Comparison of ENCODE assay signal across 21 cellular contexts in the genomic region with DNA sequence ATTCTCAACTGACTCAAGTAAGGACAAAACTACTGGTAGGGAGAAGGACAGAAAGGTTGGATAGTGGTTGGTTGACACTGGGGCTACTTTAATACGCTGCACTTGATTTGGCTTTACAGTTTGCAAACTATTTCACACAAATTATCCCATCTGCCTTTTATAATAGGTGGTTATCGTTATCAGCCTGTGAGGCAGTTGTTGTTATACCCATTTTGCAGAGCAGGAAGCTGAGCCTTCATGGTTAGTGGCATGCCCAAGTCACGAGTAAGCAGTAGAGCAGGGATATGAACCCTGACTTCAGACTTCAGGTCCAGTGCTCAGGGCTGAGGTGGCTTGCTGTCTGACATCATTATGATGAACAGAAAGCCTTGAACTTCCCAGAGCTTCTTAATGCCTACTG. TPM values are rescaled to one million over a fixed set of nuclear protein-coding genes. Genes with fewer than 3 reads are reported as not detected.
DNase-seq lines count a peak whose midpoint lies in the region; ATAC-seq, FAIRE-seq and TF ChIP-seq lines count a peak whose summit lies in the region.
"Had no signal": no experiment of that assay in that cellular context is flagged by ENCODE, and none has a peak within 500 bp of the region (broad histone marks: within the 10 kb centered on the region; RNA-seq: fewer than 3 reads in every experiment).

No MANE protein-coding gene starts in this region.

- H3K4me3 Mint-ChIP-seq in HFFc6: peak overlapping the region; percentile 25; the same call in 1 of the 2 replicates
- H3K4me3 Mint-ChIP-seq: activated T-cell treated with anti-CD3 and anti-CD28 coated beads, Interleukin-2, amount 50 U/mL, for 24 hours had no signal

- peak overlapping the region; percentile 1 for H2AK5ac ChIP-seq in mesenchymal stem cell (ENCODE audit: low read length, severe bottlenecking)

- H2BK5ac ChIP-seq in mesenchymal stem cell (ENCODE audit: low read depth, low read length, poor library complexity, severe bottlenecking): no peak overlapping the region

- TF ChIP-seq POLR2A in K562 (conservative IDR thresholded peaks at IDR 0.05): no peak

- H2BK120ac ChIP-seq in mesenchymal stem cell (ENCODE audit: low read depth, low read length): no peak overlapping the region

- H3K9me1 ChIP-seq in K562 (ENCODE audit: control insufficient read depth, insufficient read depth, low read length): no peaks in the 10 kb centered on the region

- H3K9me3 ChIP-seq in K562 (replicated peaks; ENCODE audit: control insufficient read depth, insufficient read depth, low read depth, low read length) (no peaks in the 10 kb centered on the region), mesenchymal stem cell (ENCODE audit: control insufficient read depth, low read length) (no peaks in the 10 kb centered on the region), tibial artery (no peaks in the 10 kb centered on the region)
- H3K9me3 ChIP-seq in effector memory CD4-positive, alpha-beta T cell (ENCODE audit: control insufficient read depth, low read length): no peaks in the 10 kb centered on the region
- H3K9me3 ChIP-seq: adrenal gland, colonic mucosa had no signal

- H3K4me3 ChIP-seq in K562 (no peak overlapping the region), mesenchymal stem cell (ENCODE audit: insufficient read depth in 1 of 2, low read depth in 1 of 2, low read length in 2 of 2) (no peak overlapping the region), tibial artery (no peak overlapping the region)
- no peak overlapping the region for H3K4me3 ChIP-seq in effector memory CD4-positive, alpha-beta T cell (ENCODE audit: insufficient read depth, low read depth, low read length, poor library complexity, severe bottlenecking)
- H3K4me3 ChIP-seq: adrenal gland, colonic mucosa had no signal

- peaks cover 79% of the 10 kb centered on the region for H3K4me1 Mint-ChIP-seq in HFFc6 (ENCODE audit: low read depth)

- H3K36me3 ChIP-seq in K562 (ENCODE audit: control insufficient read depth, insufficient read depth, low read length): no peaks in the 10 kb centered on the region
- H3K36me3 ChIP-seq in mesenchymal stem cell (ENCODE audit: control insufficient read depth in 1 of 2, insufficient read depth in 2 of 2, low read depth in 1 of 2, low read length in 2 of 2): no peaks in the 10 kb centered on the region
- no peaks in the 10 kb centered on the region for H3K36me3 ChIP-seq in tibial artery
- no peaks in the 10 kb centered on the region for H3K36me3 ChIP-seq in effector memory CD4-positive, alpha-beta T cell (ENCODE audit: control insufficient read depth, insufficient read depth, low read length)
- H3K36me3 ChIP-seq: adrenal gland, colonic mucosa had no signal

- ATAC-seq in K562 (no peak), GM19455 (IDR thresholded peaks at IDR 0.05; ENCODE audit: unreplicated experiment) (no peak)
- ATAC-seq: left cardiac atrium, SK-N-SH treated with all-trans-retinoic acid at 6 μM for 48 hours had no signal

- WGBS in K562 (ENCODE audit: insufficient coverage, low coverage, missing lambda C conversion rate): 84% methylated on average over 3 of the region's 3 CpGs
- 95% methylated on average over 2 of the region's 3 CpGs for WGBS in mesenchymal stem cell

- H3K9me3 Mint-ChIP-seq in HFFc6: no peaks in the 10 kb centered on the region
- H3K9me3 Mint-ChIP-seq: activated T-cell treated with anti-CD3 and anti-CD28 coated beads, Interleukin-2, amount 50 U/mL, for 24 hours had no signal

- H2AFZ ChIP-seq in K562 (ENCODE audit: low read depth, low read length) (no peak overlapping the region), mesenchymal stem cell (ENCODE audit: low read depth, low read length) (no peak overlapping the region)

- H2BK12ac ChIP-seq in mesenchymal stem cell (ENCODE audit: low read length in 2 of 2): no peak overlapping the region

- 0 out of 2 replicates have a peak, but pooled peaks cover 4% of the 10 kb centered on the region for H4K20me1 ChIP-seq in K562 (replicated peaks; ENCODE audit: control insufficient read depth, insufficient read depth, low read length)

- DNase-seq in HFFc6 (no peak), K562 (ENCODE audit: extremely low read depth in 1 of 4, low spot score in 3 of 4) (no peak), mesenchymal stem cell (no peak), tibial artery (no peak), NCI-H1048 (lab: John Stamatoyannopoulos, UW) (no peak)
- DNase-seq in effector memory CD4-positive, alpha-beta T cell: no peak
- DNase-seq: activated CD4-positive, alpha-beta T cell treated with anti-CD3 and anti-CD28 coated beads for 4 hours; activated T-cell treated with anti-CD3 and anti-CD28 coated beads, Interleukin-2, amount 50 U/mL, for 24 hours; Calu3; colonic mucosa; EL; left cardiac atrium; NCI-H2081; NCI-H226; NCI-H748 treated with DMSO at 0.1 percent for 48 hours; small intestine; stimulated activated CD4-positive, alpha-beta T cell treated with anti-CD3 and anti-CD28 coated beads, Interleukin-2, amount 100 ng/mL, for 24 hours had no signal

- in situ Hi-C loops in K562 (cut with MboI): no loop called here

- no peak overlapping the region for H3K4ac ChIP-seq in mesenchymal stem cell (ENCODE audit: low read depth in 1 of 2, low read length in 2 of 2)

- H3K14ac ChIP-seq in mesenchymal stem cell (ENCODE audit: low read length in 2 of 2): no peak overlapping the region

- H3K9ac ChIP-seq in K562 (ENCODE audit: insufficient read depth in 1 of 2, low read depth in 2 of 2, low read length in 2 of 2): 0 out of 4 replicates have a peak overlapping the region, but pooled peaks of 1 of the 2 experiments have one; percentile 31
- H3K9ac ChIP-seq in mesenchymal stem cell (ENCODE audit: low read length): no peak overlapping the region

- no peak for TF ChIP-seq CTCF in HFFc6 (IDR thresholded peaks at IDR 0.05)
- no peak for TF ChIP-seq CTCF in K562 (IDR thresholded peaks at IDR 0.05 in 2 of 3, conservative IDR thresholded peaks at IDR 0.05 in 1 of 3; ENCODE audit: insufficient read depth in 2 of 3, low read depth in 1 of 3, low read length in 3 of 3)
- no peak for TF ChIP-seq CTCF in tibial artery (IDR thresholded peaks at IDR 0.05)

- H3K23ac ChIP-seq in mesenchymal stem cell (ENCODE audit: low read length in 2 of 2): no peak overlapping the region

- TF ChIP-seq RAD21 in K562 (CRISPR knock-in tag; conservative IDR thresholded peaks at IDR 0.05 in 1 of 2, IDR thresholded peaks at IDR 0.05 in 1 of 2): no peak

- H4K91ac ChIP-seq in mesenchymal stem cell (ENCODE audit: low read length): no peak overlapping the region

- H3K27ac ChIP-seq in K562 (ENCODE audit: extremely low read depth, low read depth, low read length) (no peak overlapping the region), mesenchymal stem cell (ENCODE audit: low read length, poor library complexity, severe bottlenecking) (no peak overlapping the region), tibial artery (peak overlapping the region; percentile 73 to 78)
- no peak overlapping the region for H3K27ac ChIP-seq in effector memory CD4-positive, alpha-beta T cell (ENCODE audit: insufficient read depth, low read length, poor library complexity, severe bottlenecking)
- H3K27ac ChIP-seq: adrenal gland, C4-2B, colonic mucosa had no signal

- no peak overlapping the region for H4K8ac ChIP-seq in mesenchymal stem cell (ENCODE audit: low read length)

- no peaks in the 10 kb centered on the region for H3K27me3 ChIP-seq in K562 (ENCODE audit: control insufficient read depth in 2 of 2, insufficient read depth in 2 of 2, low read length in 2 of 2)
- no peaks in the 10 kb centered on the region for H3K27me3 ChIP-seq in mesenchymal stem cell (ENCODE audit: control insufficient read depth in 1 of 2, insufficient read depth in 1 of 2, low read length in 2 of 2)
- H3K27me3 ChIP-seq in tibial artery: no peaks in the 10 kb centered on the region
- H3K27me3 ChIP-seq in effector memory CD4-positive, alpha-beta T cell (replicated peaks; ENCODE audit: control insufficient read depth, insufficient read depth, low read length, poor library complexity, severe bottlenecking): no peaks in the 10 kb centered on the region
- H3K27me3 ChIP-seq: adrenal gland, colonic mucosa had no signal

- peaks cover 47 to 60% of the 10 kb centered on the region in 2 experiments for H3K4me1 ChIP-seq in K562 (replicated peaks in 1 of 2; ENCODE audit: control insufficient read depth in 2 of 2, insufficient read depth in 2 of 2, low read length in 2 of 2)
- H3K4me1 ChIP-seq in mesenchymal stem cell (ENCODE audit: control insufficient read depth, insufficient read depth, low read depth, low read length): peaks cover 50% of the 10 kb centered on the region
- H3K4me1 ChIP-seq in tibial artery: peaks cover 11 to 78% (median 62%) of the 10 kb centered on the region in 4 donors
- no peaks in the 10 kb centered on the region for H3K4me1 ChIP-seq in effector memory CD4-positive, alpha-beta T cell (ENCODE audit: control insufficient read depth, insufficient read depth, low read length, poor library complexity, severe bottlenecking)
- H3K4me1 ChIP-seq: colonic mucosa had no signal

- TF ChIP-seq EP300 in K562 (IDR thresholded peaks at IDR 0.05; ENCODE audit: low read length): no peak

- peak overlapping the region; percentile 97 for H3K27ac Mint-ChIP-seq in HFFc6
- H3K27ac Mint-ChIP-seq: activated T-cell treated with anti-CD3 and anti-CD28 coated beads, Interleukin-2, amount 50 U/mL, for 24 hours had no signal

- no peak for FAIRE-seq in K562 (lab: Jason Lieb, UNC)
- FAIRE-seq: small intestine had no signal

- peaks cover 25% of the 10 kb centered on the region for H3K79me1 ChIP-seq in mesenchymal stem cell (replicated peaks; ENCODE audit: low read length, poor library complexity, severe bottlenecking)

- H3K27me3 Mint-ChIP-seq in HFFc6 (ENCODE audit: insufficient read depth): peaks cover 12% of the 10 kb centered on the region

- no peak overlapping the region for H2BK15ac ChIP-seq in mesenchymal stem cell (ENCODE audit: low read depth, poor library complexity, severe bottlenecking)

- no peak overlapping the region for H3K4me2 ChIP-seq in K562 (ENCODE audit: insufficient read depth, low read length)
- no peak overlapping the region for H3K4me2 ChIP-seq in mesenchymal stem cell (ENCODE audit: low read length, poor library complexity, severe bottlenecking)

- intact Hi-C loops in K562 (cut with micrococcal nuclease) (loop anchor here (10.0 kb wide), 1 partner anchor 61 kb away; no protein-coding TSS in a partner anchor), tibial artery (cut with DNase I; ENCODE audit: low total_unique reads) (no loop called here)

- CTCF ChIA-PET in K562 (lab: Yijun Ruan, JAX; ENCODE audit: low intra/inter-chr PET ratio): no interaction called here

- H3K36me3 Mint-ChIP-seq in HFFc6 (ENCODE audit: low read depth): peaks cover 19% of the 10 kb centered on the region

- H3K18ac ChIP-seq in mesenchymal stem cell (ENCODE audit: low read depth in 1 of 2, low read length in 2 of 2): no peak overlapping the region

- POLR2A ChIA-PET in K562 (lab: Yijun Ruan, JAX): interaction anchor here (0.8 kb wide), 1 partner anchor 1306 kb away, joined by 3 read pairs; no protein-coding TSS in a partner anchor

- peaks cover 33% of the 10 kb centered on the region for H3K79me2 ChIP-seq in K562 (ENCODE audit: control insufficient read depth, insufficient read depth, low read length)

- no TSS peak for BruUV-seq in K562 (replicated peaks; lab: Mats Ljungman, UMichigan)

RNA-seq across cellular contexts. Expression of a gene that starts 5.3 kb away (rescaled TPM):
- total RNA-seq in HFFc6 (2021; fragmentation: NEBNext Ultra II Directional; extraction: Animal tissue kit (Norgen Biotek cat#: 25700)): 100 to 1,000 TPM in 1 of 6 experiments, 10 to 100 TPM in 5; 77.6 to 100 (median 79.2) TPM
- total RNA-seq in K562 (2011; cell fraction: chromatin; rRNA removed; ENCODE audit: low replicate concordance): 20.1 and 49.3 TPM in 2 replicates
- total RNA-seq in K562 (2011; cell fraction: nucleolus; rRNA removed): 14.0 and 21.6 TPM in 2 replicates
- 17.9 and 22.7 TPM in 2 replicates for total RNA-seq in K562 (2011; cell fraction: nucleoplasm; rRNA removed)
- 2.2 and 6.6 TPM in 2 replicates for total RNA-seq in K562 (2014; rRNA removed)
- 1.5 TPM in 2 replicates for total RNA-seq in K562 (2014; rRNA removed; fragmentation: Illumina TruSeq; extraction: Trizol)
- 2.4 and 3.7 TPM in 2 replicates for total RNA-seq in K562 (2015; rRNA removed; fragmentation: Illumina TruSeq; extraction: Trizol)
- total RNA-seq in K562 (2021): 8.5 and 11.5 TPM in 2 replicates
- 2.2 and 4.8 TPM in 2 replicates for polyA plus RNA-seq in K562 (2011; rRNA removed)
- 1.7 and 2.8 TPM in 2 replicates for polyA plus RNA-seq in K562 (2011; cell fraction: cytosol; rRNA removed)
- 14.2 and 21.5 TPM in 2 replicates for polyA plus RNA-seq in K562 (2011; cell fraction: nucleus; rRNA removed)
- 5.6 and 6.6 TPM in 2 replicates for polyA plus RNA-seq in K562 (2012)
- polyA plus RNA-seq in K562 (2014; fragmentation: Illumina TruSeq; extraction: Trizol): 3.9 and 4.2 TPM in 2 replicates
- polyA plus RNA-seq in K562 (2014; fragmentation: Nextera tagmentation; extraction: Ambion mirVana): under 1 TPM; 0.17 to 0.31 TPM
- 4.1 and 6.0 TPM in 2 replicates for polyA plus RNA-seq in K562 (2014; rRNA removed)
- polyA minus RNA-seq in K562 (2011; rRNA and poly(A)+ RNA removed): 2.0 and 2.6 TPM in 2 replicates
- 3.9 and 8.2 TPM in 2 replicates for polyA minus RNA-seq in K562 (2011; cell fraction: cytosol; rRNA and poly(A)+ RNA removed)
- polyA minus RNA-seq in K562 (2011; cell fraction: nucleus; rRNA and poly(A)+ RNA removed): 4.8 and 13.1 TPM in 2 replicates
- polyA plus RNA-seq in mesenchymal stem cell (2013, experiment 1 of 2): 39.3 TPM
- 37.2 TPM for polyA plus RNA-seq in mesenchymal stem cell (2013, experiment 2 of 2)

Comparison
In these comparisons a context has a peak if more than half of its experiments do, and no peak if none do; other contexts are left out.
1. H3K27ac ChIP-seq: peak in tibial artery (2 of 2); none in K562 (single experiment), mesenchymal stem cell (single experiment) and effector memory CD4-positive, alpha-beta T cell (single experiment).